In genomic region chr9:34610434-34611206, GRCh38 we compare ENCODE assay signal across 9 cellular contexts. TPM values are rescaled to one million over a fixed set of nuclear protein-coding genes. Genes with fewer than 3 reads are reported as not detected.
DNase-seq lines count a peak whose midpoint lies in the region; ATAC-seq and TF ChIP-seq lines count a peak whose summit lies in the region.
"Had no signal": no experiment of that assay in that cellular context is flagged by ENCODE, and none has a peak within 500 bp of the region (broad histone marks: within the 10 kb centered on the region; RNA-seq: fewer than 3 reads in every experiment).

No MANE protein-coding gene starts in this region.

- intact Hi-C loops in left colon (cut with DNase I, micrococcal nuclease), result loop anchor here in 1 of 2 donors (10.0 kb wide), 1 partner anchor 94 kb away; no protein-coding TSS in a partner anchor

- H3K79me2 ChIP-seq in SK-N-SH (ENCODE audit: insufficient read depth) (peaks cover 10% of the 10 kb centered on the region; the same call in 1 of the 2 replicates), SU-DHL-6 (ENCODE audit: insufficient read depth, low read length) (no peaks in the 10 kb centered on the region)

- no peaks in the 10 kb centered on the region for H3K9me3 ChIP-seq in SK-N-SH
- no peaks in the 10 kb centered on the region for H3K9me3 ChIP-seq in SU-DHL-6 (ENCODE audit: insufficient read depth, low read length)
- no peaks in the 10 kb centered on the region for H3K9me3 ChIP-seq in skeletal muscle satellite cell (replicated peaks; ENCODE audit: low read length)

- H3F3A ChIP-seq in SK-N-SH (replicated peaks; ENCODE audit: insufficient read depth), result no peaks in the 10 kb centered on the region
- H3F3A ChIP-seq in SU-DHL-6 (ENCODE audit: insufficient read depth), result 0 out of 2 replicates have a peak, but pooled peaks cover 7% of the 10 kb centered on the region

- H3K27ac ChIP-seq in SK-N-SH (ENCODE audit: low read depth in 2 of 2, low read length in 1 of 2), result no peak overlapping the region
- no peak overlapping the region for H3K27ac ChIP-seq in SU-DHL-6 (ENCODE audit: low read depth, low read length)

- POLR2A ChIA-PET in SK-N-SH (lab: Yijun Ruan, JAX), result interaction anchor here (0.6 to 1.6 kb wide), 3 partner anchors 10 to 28 kb away, joined by 3 read pairs; partner anchors contain the start of genes DCTN3 and SIGMAR1

- no peak overlapping the region for H3K9ac ChIP-seq in SK-N-SH
- peak overlapping the region; percentile 74; the same call in 1 of the 2 replicates for H3K9ac ChIP-seq in SU-DHL-6 (ENCODE audit: low read length)
- H3K9ac ChIP-seq in skeletal muscle satellite cell (ENCODE audit: low read depth, low read length), result no peak overlapping the region

- H3K4me1 ChIP-seq in SK-N-SH (ENCODE audit: control insufficient read depth in 1 of 2, insufficient read depth in 2 of 2, low read depth in 1 of 2, low read length in 1 of 2), result peaks cover 0 to 30% of the 10 kb centered on the region in 2 experiments; a peak in 1 of 4 replicates
- peaks cover 21% of the 10 kb centered on the region for H3K4me1 ChIP-seq in skeletal muscle satellite cell (ENCODE audit: control insufficient read depth, insufficient read depth, low read length)

- H3K36me3 ChIP-seq in SK-N-SH (replicated peaks in 1 of 2; ENCODE audit: control insufficient read depth in 1 of 2, insufficient read depth in 2 of 2, low read length in 1 of 2), result peaks cover 0 to 11% of the 10 kb centered on the region in 2 experiments
- no peaks in the 10 kb centered on the region for H3K36me3 ChIP-seq in SU-DHL-6 (ENCODE audit: low read length)
- H3K36me3 ChIP-seq in skeletal muscle satellite cell (ENCODE audit: insufficient read depth, low read length), result peaks cover 5% of the 10 kb centered on the region

- peak overlapping the region; percentile 87 for H3K4me2 ChIP-seq in SK-N-SH
- peak overlapping the region; percentile 80 for H3K4me2 ChIP-seq in SU-DHL-6 (ENCODE audit: low read depth, low read length, poor library complexity, severe bottlenecking)
- H3K4me2 ChIP-seq in skeletal muscle satellite cell (ENCODE audit: low read length), result peak overlapping the region; percentile 96

- TF ChIP-seq CTCF in SK-N-SH (IDR thresholded peaks at IDR 0.05) (no peak), SU-DHL-6 (IDR thresholded peaks at IDR 0.05; ENCODE audit: insufficient read depth, low read length, poor library complexity, severe bottlenecking) (no peak), foreskin fibroblast (IDR thresholded peaks at IDR 0.05; ENCODE audit: low read depth, low read length) (no peak)

- H4K20me1 ChIP-seq in SK-N-SH (ENCODE audit: insufficient read depth) (no peaks in the 10 kb centered on the region), SU-DHL-6 (ENCODE audit: low read depth, low read length) (no peaks in the 10 kb centered on the region)

- DNase-seq in SK-N-SH, result no peak
- no peak for DNase-seq in foreskin fibroblast
- DNase-seq in NCI-H345 (lab: John Stamatoyannopoulos, UW), result no peak
- DNase-seq in left colon, result no peak
- DNase-seq in stimulated activated CD4-positive, alpha-beta T cell treated with anti-CD3 and anti-CD28 coated beads, Interleukin-4, amount 100 ng/mL, for 1 hour, result no peak

- H3K9me2 ChIP-seq in SK-N-SH (no peaks in the 10 kb centered on the region), SU-DHL-6 (replicated peaks; ENCODE audit: insufficient read depth, low read length) (no peaks in the 10 kb centered on the region)

- ATAC-seq in SK-N-SH treated with all-trans-retinoic acid at 6 μM for 48 hours (no peak), left colon (no peak)

- H3K27me3 ChIP-seq in SK-N-SH (ENCODE audit: insufficient read depth), result no peaks in the 10 kb centered on the region
- H3K27me3 ChIP-seq in SU-DHL-6 (ENCODE audit: low read length), result no peaks in the 10 kb centered on the region
- H3K27me3 ChIP-seq in skeletal muscle satellite cell (ENCODE audit: control insufficient read depth, insufficient read depth, low read length), result peaks cover 4% of the 10 kb centered on the region

- CTCF ChIA-PET in SK-N-SH (lab: Yijun Ruan, JAX), result interaction anchor here (0.7 to 8.8 kb wide), 11 partner anchors 7 to 110 kb away, joined by 3 to 256 read pairs (median 11); partner anchors contain the start of genes ARID3C and SIGMAR1

- H3K4me3 ChIP-seq in SK-N-SH (ENCODE audit: low read depth in 2 of 2, low read length in 1 of 2), result peak overlapping the region in 1 of 2 experiments; percentile 66; a peak in 2 of 4 replicates
- peak overlapping the region; percentile 61 for H3K4me3 ChIP-seq in SU-DHL-6 (ENCODE audit: insufficient read depth, low read length, poor library complexity, severe bottlenecking)
- H3K4me3 ChIP-seq in foreskin fibroblast (ENCODE audit: low read depth in 1 of 2, low read length in 2 of 2), result peak overlapping the region; percentile 61 to 74
- H3K4me3 ChIP-seq in skeletal muscle satellite cell (ENCODE audit: low read length), result peak overlapping the region; percentile 90

- H2AFZ ChIP-seq in SK-N-SH (ENCODE audit: low read depth) (no peak overlapping the region), SU-DHL-6 (ENCODE audit: low read depth, low read length, severe bottlenecking) (no peak overlapping the region)

- TF ChIP-seq EP300 in SK-N-SH (IDR thresholded peaks at IDR 0.05; ENCODE audit: borderline replicate concordance in 1 of 2, low read depth in 1 of 2, low read length in 1 of 2), result no peak

- WGBS in SK-N-SH (ENCODE audit: low lambda C conversion rate), result 100% methylated on average over 2 of the region's 20 CpGs

- TF ChIP-seq RAD21 in SK-N-SH (IDR thresholded peaks at IDR 0.05; ENCODE audit: low read length), result no peak

TF ChIP-seq in SK-N-SH, 30 proteins besides CTCF, POLR2A, EP300 and RAD21 (continues in another document):
- TF ChIP-seq POLR2AphosphoS5 (IDR thresholded peaks at IDR 0.05; ENCODE audit: low read depth, low read length), result no peak
- no peak for TF ChIP-seq SIN3A (IDR thresholded peaks at IDR 0.05; ENCODE audit: borderline replicate concordance, low read depth, low read length)
- TF ChIP-seq NRF1 (IDR thresholded peaks at IDR 0.05; ENCODE audit: low read depth, low read length), result no peak
- TF ChIP-seq JUND (IDR thresholded peaks at IDR 0.05), result no peak
- no peak for TF ChIP-seq CHD2 (IDR thresholded peaks at IDR 0.05; ENCODE audit: low read length, partially characterized antibody)
- no peak for TF ChIP-seq FOXM1 (IDR thresholded peaks at IDR 0.05; ENCODE audit: low read depth)
- no peak for TF ChIP-seq TAF1 (IDR thresholded peaks at IDR 0.05; ENCODE audit: borderline replicate concordance, low read depth, low read length)
- TF ChIP-seq MAX (IDR thresholded peaks at IDR 0.05; ENCODE audit: low read depth), result no peak
- no peak for TF ChIP-seq SMC3 (IDR thresholded peaks at IDR 0.05; ENCODE audit: low read depth, low read length)
- TF ChIP-seq YY1 (IDR thresholded peaks at IDR 0.05; ENCODE audit: low read depth), result no peak
- no peak for TF ChIP-seq TEAD4 (IDR thresholded peaks at IDR 0.05; ENCODE audit: borderline replicate concordance, insufficient read depth)
- no peak for TF ChIP-seq ELF1 (IDR thresholded peaks at IDR 0.05)
- TF ChIP-seq NFIC (IDR thresholded peaks at IDR 0.05; ENCODE audit: borderline replicate concordance), result no peak

TF ChIP-seq in SK-N-SH treated with all-trans-retinoic acid at 6 μM for 48 hours, 23 proteins besides CTCF, POLR2A, EP300 and RAD21 (continues in another document):
- no peak for TF ChIP-seq ARNTL (CRISPR knock-in tag; IDR thresholded peaks at IDR 0.05; ENCODE audit: borderline replicate concordance, low read depth)
- no peak for TF ChIP-seq SNAI2 (CRISPR knock-in tag; IDR thresholded peaks at IDR 0.05)
- TF ChIP-seq ISL1 (CRISPR knock-in tag; IDR thresholded peaks at IDR 0.05), result no peak
- no peak for TF ChIP-seq CSDC2 (CRISPR knock-in tag; IDR thresholded peaks at IDR 0.05)
- no peak for TF ChIP-seq ZFP30 (CRISPR knock-in tag; IDR thresholded peaks at IDR 0.05)
- TF ChIP-seq ZC3H10 (CRISPR knock-in tag; IDR thresholded peaks at IDR 0.05), result no peak
- no peak for TF ChIP-seq ZFP3 (CRISPR knock-in tag; IDR thresholded peaks at IDR 0.05)
- no peak for TF ChIP-seq BACH2 (CRISPR knock-in tag; IDR thresholded peaks at IDR 0.05; ENCODE audit: borderline replicate concordance)
- TF ChIP-seq ZNF70 (CRISPR knock-in tag; IDR thresholded peaks at IDR 0.05), result no peak
- no peak for TF ChIP-seq CSRNP3 (CRISPR knock-in tag; IDR thresholded peaks at IDR 0.05)
- TF ChIP-seq PPARA (CRISPR knock-in tag; IDR thresholded peaks at IDR 0.05; ENCODE audit: borderline replicate concordance), result no peak

RNA-seq across cellular contexts. Expression of gene RPP25L, which starts 1.3 kb away (rescaled TPM):
- 46.3 and 47.6 TPM in 2 replicates for polyA plus RNA-seq in SK-N-SH (2012; rRNA removed)
- 22.6 and 32.3 TPM in 2 replicates for polyA plus RNA-seq in SK-N-SH (2012; cell fraction: cytosol; rRNA removed)
- polyA plus RNA-seq in SK-N-SH (2012; cell fraction: nucleus; rRNA removed), result 21.7 and 29.2 TPM in 2 replicates
- 27.1 and 31.9 TPM in 2 replicates for total RNA-seq in skeletal muscle satellite cell (2012; rRNA removed)
- total RNA-seq in left colon, result 10 to 100 TPM; 36.4 to 40.7 TPM

RNA-seq across cellular contexts. Expression of gene DCTN3, which starts 9.7 kb away (rescaled TPM):
- 210 and 300 TPM in 2 replicates for polyA plus RNA-seq in SK-N-SH (2012; rRNA removed)
- 232 and 236 TPM in 2 replicates for polyA plus RNA-seq in SK-N-SH (2012; cell fraction: cytosol; rRNA removed)
- polyA plus RNA-seq in SK-N-SH (2012; cell fraction: nucleus; rRNA removed), result 163 and 193 TPM in 2 replicates
- 67.9 and 82.6 TPM in 2 replicates for total RNA-seq in skeletal muscle satellite cell (2012; rRNA removed)
- 10 to 100 TPM; 53.7 to 59.4 TPM for total RNA-seq in left colon

RNA-seq across cellular contexts. Expression of gene ARID3C, which starts 18.2 kb away (rescaled TPM):
- polyA plus RNA-seq in SK-N-SH (2012; rRNA removed), result 0.08 and 0.11 TPM in 2 replicates
- polyA plus RNA-seq in SK-N-SH (2012; cell fraction: cytosol; rRNA removed), result 0.09 and 0.13 TPM in 2 replicates
- 0.29 and 0.38 TPM in 2 replicates for polyA plus RNA-seq in SK-N-SH (2012; cell fraction: nucleus; rRNA removed)
- not detected in 2 replicates for total RNA-seq in skeletal muscle satellite cell (2012; rRNA removed)
- total RNA-seq in left colon, result not detected
- polyA plus RNA-seq: BJ had no signal

RNA-seq across cellular contexts. Expression of gene CNTFR, which starts 21.1 kb away (rescaled TPM):
- polyA plus RNA-seq in SK-N-SH (2012; rRNA removed), result 1.8 and 3.7 TPM in 2 replicates
- polyA plus RNA-seq in SK-N-SH (2012; cell fraction: cytosol; rRNA removed), result 2.5 and 5.0 TPM in 2 replicates
- 1.2 and 2.3 TPM in 2 replicates for polyA plus RNA-seq in SK-N-SH (2012; cell fraction: nucleus; rRNA removed)
- total RNA-seq in skeletal muscle satellite cell (2012; rRNA removed), result not detected in 2 replicates
- total RNA-seq in left colon, result 10 to 100 TPM in 1 of 2 donors, 1 to 10 TPM in 1; 6.4 to 13.1 TPM

RNA-seq across cellular contexts. Expression of gene SIGMAR1, which starts 27.0 kb away (rescaled TPM):
- 73.7 and 79.0 TPM in 2 replicates for polyA plus RNA-seq in SK-N-SH (2012; rRNA removed)
- polyA plus RNA-seq in SK-N-SH (2012; cell fraction: cytosol; rRNA removed), result 50.9 and 78.9 TPM in 2 replicates
- polyA plus RNA-seq in SK-N-SH (2012; cell fraction: nucleus; rRNA removed), result 37.3 and 41.3 TPM in 2 replicates
- 127 and 135 TPM in 2 replicates for total RNA-seq in skeletal muscle satellite cell (2012; rRNA removed)
- 10 to 100 TPM; 47.7 to 58.4 TPM for total RNA-seq in left colon
